Comparison of ENCODE assay signal across 15 cellular contexts in genomic region chr9:133492061-133493021, GRCh38. TPM values are rescaled to one million over a fixed set of nuclear protein-coding genes. Genes with fewer than 3 reads are reported as not detected.
DNase-seq lines count a peak whose midpoint lies in the region; ATAC-seq and TF ChIP-seq lines count a peak whose summit lies in the region.
"Had no signal": no experiment of that assay in that cellular context is flagged by ENCODE, and none has a peak within 500 bp of the region (broad histone marks: within the 10 kb centered on the region; RNA-seq: fewer than 3 reads in every experiment).

No MANE protein-coding gene starts in this region.

- H2AFZ ChIP-seq in neural progenitor cell (replicated peaks), result no peak overlapping the region

- no peak for TF ChIP-seq POLR2A in esophagus muscularis mucosa (IDR thresholded peaks at IDR 0.05; ENCODE audit: low read depth)

- no peaks in the 10 kb centered on the region for H3K9me3 ChIP-seq in NT2/D1 (ENCODE audit: insufficient read depth, low read length)
- H3K9me3 ChIP-seq in esophagus muscularis mucosa, result no peaks in the 10 kb centered on the region
- no peaks in the 10 kb centered on the region for H3K9me3 ChIP-seq in neural progenitor cell (ENCODE audit: low read depth)

- no peaks in the 10 kb centered on the region for H3K36me3 Mint-ChIP-seq in neural progenitor cell

- peak overlapping the region; percentile 25 for H3K4me3 Mint-ChIP-seq in neural progenitor cell
- H3K4me3 Mint-ChIP-seq: B cell had no signal

- no peak for TF ChIP-seq EP300 in esophagus muscularis mucosa (IDR thresholded peaks at IDR 0.05)

- no peak overlapping the region for H3K4me3 ChIP-seq in NT2/D1 (ENCODE audit: insufficient read length, low read depth)
- H3K4me3 ChIP-seq in esophagus muscularis mucosa, result no peak overlapping the region
- H3K4me3 ChIP-seq in neural progenitor cell, result no peak overlapping the region

- DNase-seq in AG20443 (ENCODE audit: low spot score), result peak; percentile 57
- DNase-seq in NT2/D1 (ENCODE audit: low read depth, low spot score), result no peak
- DNase-seq in esophagus muscularis mucosa (ENCODE audit: extremely low spot score), result no peak
- no peak for DNase-seq in neural progenitor cell (ENCODE audit: low spot score)
- no peak for DNase-seq in NCI-H2227 (lab: John Stamatoyannopoulos, UW; ENCODE audit: unreplicated experiment)
- DNase-seq: activated CD4-positive, alpha-beta T cell treated with anti-CD3 and anti-CD28 coated beads for 1 hour; central memory CD4-positive, alpha-beta T cell had no signal

- H3K27ac Mint-ChIP-seq in neural progenitor cell, result no peak overlapping the region
- H3K27ac Mint-ChIP-seq: B cell had no signal

- no peak overlapping the region for H3K4me2 ChIP-seq in neural progenitor cell
- H3K4me2 ChIP-seq: KMS-11 had no signal

- TF ChIP-seq CTCF in esophagus muscularis mucosa (IDR thresholded peaks at IDR 0.05), result no peak
- TF ChIP-seq CTCF in neural progenitor cell (IDR thresholded peaks at IDR 0.05), result no peak

- peaks cover 14% of the 10 kb centered on the region for H3K4me1 Mint-ChIP-seq in neural progenitor cell
- H3K4me1 Mint-ChIP-seq: B cell had no signal

- peak overlapping the region; percentile 9 for H3K9ac ChIP-seq in NT2/D1 (ENCODE audit: insufficient read length, low read depth)
- H3K9ac ChIP-seq in neural progenitor cell, result no peak overlapping the region
- H3K9ac ChIP-seq: KMS-11 had no signal

- 66% methylated on average over 26 of the region's 33 CpGs for WGBS in esophagus muscularis mucosa

- H3K9me3 Mint-ChIP-seq in neural progenitor cell, result no peaks in the 10 kb centered on the region

- H3K27ac ChIP-seq in esophagus muscularis mucosa (replicated peaks in 1 of 4) (peak overlapping the region in 3 of 4 donors; percentile 28 to 48 (median 43)), neural progenitor cell (no peak overlapping the region)
- H3K27ac ChIP-seq: KMS-11 had no signal

- H3K79me2 ChIP-seq in neural progenitor cell (ENCODE audit: low read depth), result no peaks in the 10 kb centered on the region

- ATAC-seq in GM21390 (IDR thresholded peaks at IDR 0.05; ENCODE audit: unreplicated experiment) (no peak), GM19467 (IDR thresholded peaks at IDR 0.05; ENCODE audit: unreplicated experiment) (no peak), GM18502 (IDR thresholded peaks at IDR 0.05; ENCODE audit: poor library complexity, unreplicated experiment) (no peak)

- no peaks in the 10 kb centered on the region for H4K20me1 ChIP-seq in neural progenitor cell (ENCODE audit: low read depth)

- peaks cover 11% of the 10 kb centered on the region for H3K27me3 Mint-ChIP-seq in neural progenitor cell (ENCODE audit: insufficient read depth, low read depth)

- peaks cover 19% of the 10 kb centered on the region for H3K4me1 ChIP-seq in NT2/D1 (ENCODE audit: insufficient read depth, insufficient read length)
- H3K4me1 ChIP-seq in esophagus muscularis mucosa, result peaks cover 11 to 23% (median 16%) of the 10 kb centered on the region in 4 donors
- H3K4me1 ChIP-seq in neural progenitor cell, result no peaks in the 10 kb centered on the region

- peaks cover 9% of the 10 kb centered on the region for H3F3A ChIP-seq in neural progenitor cell (ENCODE audit: low read depth)

- H3K27me3 ChIP-seq in NT2/D1 (ENCODE audit: insufficient read depth, insufficient read length), result peaks cover 2% of the 10 kb centered on the region
- H3K27me3 ChIP-seq in esophagus muscularis mucosa, result peaks cover 0 to 73% (median 0%) of the 10 kb centered on the region in 4 donors
- no peaks in the 10 kb centered on the region for H3K27me3 ChIP-seq in neural progenitor cell

- H3K36me3 ChIP-seq in NT2/D1 (ENCODE audit: insufficient read depth, insufficient read length, low read length), result no peaks in the 10 kb centered on the region
- H3K36me3 ChIP-seq in esophagus muscularis mucosa, result no peaks in the 10 kb centered on the region
- H3K36me3 ChIP-seq in neural progenitor cell, result no peaks in the 10 kb centered on the region

- intact Hi-C loops in esophagus muscularis mucosa (cut with DNase I), result no loop called here

RNA-seq across cellular contexts. Expression of gene SLC2A6, which starts 13.4 kb away (rescaled TPM):
- total RNA-seq in esophagus muscularis mucosa (1 to 10 TPM; 2.9 to 8.6 (median 5.9) TPM), neural progenitor cell (ENCODE audit: low replicate concordance) (2.3 and 8.8 TPM in 2 replicates)

RNA-seq across cellular contexts. Expression of gene MYMK, which starts 32.4 kb away (rescaled TPM):
- total RNA-seq in esophagus muscularis mucosa, result not detected
- not detected in 2 replicates for total RNA-seq in neural progenitor cell (ENCODE audit: low replicate concordance)
- total RNA-seq: B cell, lower leg skin, SK-MEL-5, temporal lobe had no signal

RNA-seq across cellular contexts. Expression of gene CACFD1, which starts 32.6 kb away (rescaled TPM):
- total RNA-seq in esophagus muscularis mucosa (10 to 100 TPM; 12.5 to 27.8 (median 19.6) TPM), neural progenitor cell (ENCODE audit: low replicate concordance) (15.7 and 29.3 TPM in 2 replicates)

RNA-seq across cellular contexts. Expression of gene ADAMTSL2, which starts 42.2 kb away (rescaled TPM):
- total RNA-seq in esophagus muscularis mucosa (1 to 10 TPM; 2.8 to 6.6 (median 3.2) TPM), neural progenitor cell (ENCODE audit: low replicate concordance) (0.30 and 0.99 TPM in 2 replicates)
- total RNA-seq: B cell had no signal
